8 cellular contexts compared by ENCODE assay signal in the genomic region with DNA sequence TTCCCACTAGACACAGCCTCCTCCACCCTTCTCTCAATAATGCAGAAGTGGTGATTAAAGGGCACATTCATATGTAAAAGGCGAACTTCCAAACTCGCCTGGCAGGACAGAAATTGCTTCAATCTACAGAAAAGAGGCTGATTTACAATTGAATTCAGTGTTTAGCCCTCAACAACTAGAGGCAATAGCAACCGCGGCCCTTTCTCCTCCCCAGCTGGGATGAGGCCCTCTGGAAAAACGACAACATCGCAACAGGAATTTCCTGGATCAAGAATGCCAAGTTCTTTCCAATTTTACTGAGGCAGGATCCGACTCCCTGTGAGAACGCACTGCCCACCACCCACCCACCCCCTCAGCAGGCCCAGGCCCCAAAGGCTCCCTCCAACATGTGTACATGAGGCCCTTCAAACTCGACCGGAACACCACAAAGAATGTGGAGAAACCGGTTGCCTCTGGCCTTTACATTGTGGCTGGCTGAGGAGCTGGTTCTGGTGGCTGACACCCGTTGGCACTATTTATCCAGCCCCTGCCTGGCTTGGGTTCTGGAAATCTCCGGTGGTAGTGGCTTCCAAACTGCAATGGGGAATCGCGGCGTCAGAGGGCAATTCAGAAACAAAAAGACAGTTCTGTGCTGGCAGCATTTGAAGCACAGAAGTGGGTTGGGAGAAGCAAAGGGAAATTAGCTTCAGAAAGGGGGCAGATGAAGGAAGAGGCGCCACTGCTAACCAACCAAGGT. TPM values are rescaled to one million over a fixed set of nuclear protein-coding genes. Genes with fewer than 3 reads are reported as not detected.
DNase-seq lines count a peak whose midpoint lies in the region; TF ChIP-seq lines count a peak whose summit lies in the region.

No MANE protein-coding gene starts in this region.

- BruUV-seq in Calu3 (replicated peaks; lab: Mats Ljungman, UMichigan): no TSS peak

- H3K4me3 Mint-ChIP-seq in Calu3 (ENCODE audit: low read depth, unreplicated experiment) (peak overlapping the region; percentile 54), brain (peak overlapping the region; percentile 71 to 79 (median 76))

- DNase-seq in Calu3: peak; percentile 93
- DNase-seq in NCI-H1092 (lab: John Stamatoyannopoulos, UW): peak; percentile 15
- peak; percentile 76 for DNase-seq in iPS-NIHi11 (ENCODE audit: low spot score)
- DNase-seq in skeletal muscle cell (ENCODE audit: low read depth): peak; percentile 78
- no peak for DNase-seq in DMS 273 (lab: John Stamatoyannopoulos, UW; ENCODE audit: unreplicated experiment)
- no peak for DNase-seq in RPMI8226
- no peak for DNase-seq in SHP77 treated with DMSO at 0.1 percent for 48 hours (lab: John Stamatoyannopoulos, UW)

- no peak for TF ChIP-seq CTCF in Calu3 (IDR thresholded peaks at IDR 0.05; ENCODE audit: unreplicated experiment)
- TF ChIP-seq CTCF in brain (conservative IDR thresholded peaks at IDR 0.05): no peak

- H3K4me3 ChIP-seq in skeletal muscle cell (ENCODE audit: low read depth, low read length): no peak overlapping the region

- peaks cover 74% of the 10 kb centered on the region for H3K36me3 Mint-ChIP-seq in Calu3 (ENCODE audit: insufficient read depth, unreplicated experiment)
- H3K36me3 Mint-ChIP-seq in brain: peaks cover 9% of the 10 kb centered on the region

- H3K9me3 Mint-ChIP-seq in Calu3 (ENCODE audit: low read depth, unreplicated experiment) (no peaks in the 10 kb centered on the region), brain (no peaks in the 10 kb centered on the region)

- H3K4me1 Mint-ChIP-seq in Calu3 (ENCODE audit: low read depth, unreplicated experiment) (peaks cover 85% of the 10 kb centered on the region), brain (peaks cover 91% of the 10 kb centered on the region)

- peak overlapping the region; percentile 97 for H3K27ac Mint-ChIP-seq in Calu3 (ENCODE audit: unreplicated experiment)
- H3K27ac Mint-ChIP-seq in brain: peak overlapping the region; percentile 95 to 100 (median 96)

- H3K27me3 Mint-ChIP-seq in Calu3 (ENCODE audit: unreplicated experiment) (no peaks in the 10 kb centered on the region), brain (peaks cover 3% of the 10 kb centered on the region)

- CTCF ChIA-PET in Calu3 (lab: Charles Lee): interaction anchor here (0.6 to 1.9 kb wide), 8 partner anchors 10 to 72 kb away, joined by 3 to 10 read pairs (median 6); a partner anchor contains a TSS

- intact Hi-C loops in Calu3 (cut with micrococcal nuclease; ENCODE audit: unreplicated experiment): loop anchor here (1.0 to 10.0 kb wide), 4 partner anchors 15 to 1255 kb away; no protein-coding TSS in a partner anchor

RNA-seq across cellular contexts. Expression of a gene that starts 36.8 kb away (rescaled TPM):
- total RNA-seq in Calu3 (2022): 53.1 and 77.3 TPM in 2 replicates
- polyA plus RNA-seq in brain (ENCODE audit: insufficient read depth, low read depth, low replicate concordance): 29.9 TPM

Comparison
In these comparisons a context has a peak if more than half of its experiments do, and no peak if none do; other contexts are left out.
1. DNase-seq: peak in Calu3 (single experiment), NCI-H1092 (single experiment), iPS-NIHi11 (single experiment) and skeletal muscle cell (single experiment); none in DMS 273 (single experiment), RPMI8226 (single experiment) and SHP77 treated with DMSO at 0.1 percent for 48 hours (single experiment).